1 cellular context compared by ENCODE assay signal in genomic region chr3:17179381-17180205, GRCh38.
TF ChIP-seq lines count a peak whose summit lies in the region.

No MANE protein-coding gene starts in this region.

TF ChIP-seq in GM23338, 12 proteins besides CTCF, POLR2A, EP300 and RAD21 (continued from another document):
- no peak for TF ChIP-seq CREB1 (CRISPR knock-in tag; IDR thresholded peaks at IDR 0.05; ENCODE audit: low read depth)
- TF ChIP-seq ZNF331 (CRISPR knock-in tag; IDR thresholded peaks at IDR 0.05; ENCODE audit: low read depth) = no peak
- no peak for TF ChIP-seq ZNF114 (CRISPR knock-in tag; IDR thresholded peaks at IDR 0.05)
